8 cellular contexts compared by ENCODE assay signal in the genomic region with DNA sequence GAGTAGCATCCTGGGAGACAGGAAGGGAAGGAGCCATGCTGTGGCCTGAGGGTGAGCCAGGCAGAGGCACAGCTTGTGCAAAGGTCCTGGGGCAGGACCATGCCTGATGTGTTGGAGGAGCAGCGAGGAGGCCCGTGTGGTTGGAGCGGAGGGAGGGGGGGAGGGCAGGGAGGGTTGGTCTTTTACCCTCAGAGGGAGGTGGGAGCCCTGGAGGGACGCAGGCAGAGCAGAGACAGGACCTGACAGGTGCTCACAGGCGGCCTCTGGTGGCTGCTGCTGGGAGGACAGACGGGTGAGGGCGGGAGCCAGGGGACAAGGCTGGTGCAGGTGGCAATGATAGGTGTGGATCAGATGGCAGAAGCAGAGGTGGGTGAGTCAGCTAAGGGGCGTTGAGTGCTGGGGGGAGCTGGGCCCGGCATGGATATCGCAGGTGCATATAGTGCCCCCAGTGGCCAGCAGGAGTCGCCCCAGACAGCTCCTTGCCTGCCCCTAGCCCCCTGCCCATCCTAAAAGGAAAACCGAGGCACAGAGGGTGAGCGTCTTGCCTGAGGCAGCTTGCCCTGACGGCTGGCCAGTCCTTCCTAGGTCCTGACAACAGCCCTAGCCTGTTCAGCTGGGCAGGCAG. TPM values are rescaled to one million over a fixed set of nuclear protein-coding genes. Genes with fewer than 3 reads are reported as not detected.
DNase-seq lines count a peak whose midpoint lies in the region; ATAC-seq and TF ChIP-seq lines count a peak whose summit lies in the region.

No MANE protein-coding gene starts in this region.

- H4K20me1 ChIP-seq in MM.1S (ENCODE audit: insufficient read depth, low read length) = no peaks in the 10 kb centered on the region

- TF ChIP-seq CTCF in MM.1S (IDR thresholded peaks at IDR 0.05; ENCODE audit: low read length) = peak; percentile 77

- no peak overlapping the region for H2AFZ ChIP-seq in MM.1S (ENCODE audit: low read length)

- no peaks in the 10 kb centered on the region for H3K9me3 ChIP-seq in MM.1S (replicated peaks; ENCODE audit: insufficient read depth, low read length)

- peak; percentile 70 for ATAC-seq in central memory CD8-positive, alpha-beta T cell (replicated peaks; ENCODE audit: extremely low read depth, poor library complexity, severe bottlenecking)
- peak; percentile 67 for ATAC-seq in memory B cell (ENCODE audit: low read depth)

- H3K36me3 ChIP-seq in MM.1S (replicated peaks; ENCODE audit: insufficient read depth, low read length) = no peaks in the 10 kb centered on the region

- no peaks in the 10 kb centered on the region for H3K4me1 Mint-ChIP-seq in central memory CD8-positive, alpha-beta T cell
- H3K4me1 Mint-ChIP-seq in memory B cell = peaks cover 12% of the 10 kb centered on the region

- DNase-seq in Daoy (ENCODE audit: low read depth) (peak; percentile 71), MM.1S (peak; percentile 50), memory B cell (ENCODE audit: low spot score in 2 of 2) (peak; percentile 54 to 67), NCI-H1048 (lab: John Stamatoyannopoulos, UW) (no peak), amniotic stem cell (lab: John Stamatoyannopoulos, UW) (no peak)
- peak; percentile 85 for DNase-seq in activated CD4-positive, CD25-positive, alpha-beta regulatory T cell treated with anti-CD3 and anti-CD28 coated beads, Interleukin-2, amount 50 U/mL, for 72 hours
- peak; percentile 28 to 65 for DNase-seq in central memory CD8-positive, alpha-beta T cell (ENCODE audit: low spot score in 2 of 2)
- DNase-seq in stimulated activated CD8-positive, alpha-beta memory T cell treated with anti-CD3 and anti-CD28 coated beads, Interleukin-7, amount 100 ng/mL, for 4 hours (ENCODE audit: low read depth in 2 of 2) = peak; percentile 58 to 60

- no peaks in the 10 kb centered on the region for H3K9me3 Mint-ChIP-seq in central memory CD8-positive, alpha-beta T cell
- no peaks in the 10 kb centered on the region for H3K9me3 Mint-ChIP-seq in memory B cell

- H3K27me3 ChIP-seq in MM.1S (replicated peaks; ENCODE audit: insufficient read depth, low read length) = peaks cover 91% of the 10 kb centered on the region

- H3K9me2 ChIP-seq in MM.1S (replicated peaks; ENCODE audit: insufficient read depth, low read length) = no peaks in the 10 kb centered on the region

- H3K27ac ChIP-seq in MM.1S (ENCODE audit: low read length) = no peak overlapping the region

- H3K4me2 ChIP-seq in MM.1S (ENCODE audit: low read depth, low read length) = no peak overlapping the region

- no peaks in the 10 kb centered on the region for H3F3A ChIP-seq in MM.1S (ENCODE audit: insufficient read depth, low read length)

- no peak overlapping the region for H3K4me3 Mint-ChIP-seq in central memory CD8-positive, alpha-beta T cell
- H3K4me3 Mint-ChIP-seq in memory B cell = no peak overlapping the region

- H3K36me3 Mint-ChIP-seq in central memory CD8-positive, alpha-beta T cell (ENCODE audit: insufficient read depth) = no peaks in the 10 kb centered on the region
- no peaks in the 10 kb centered on the region for H3K36me3 Mint-ChIP-seq in memory B cell

- peak overlapping the region; percentile 55 for H3K27ac Mint-ChIP-seq in central memory CD8-positive, alpha-beta T cell (ENCODE audit: low read depth)
- H3K27ac Mint-ChIP-seq in memory B cell = no peak overlapping the region

- H3K79me2 ChIP-seq in MM.1S (ENCODE audit: low read length) = no peaks in the 10 kb centered on the region

- H3K27me3 Mint-ChIP-seq in central memory CD8-positive, alpha-beta T cell = no peaks in the 10 kb centered on the region
- peaks cover 8% of the 10 kb centered on the region for H3K27me3 Mint-ChIP-seq in memory B cell

- H3K4me3 ChIP-seq in MM.1S (ENCODE audit: low read length) = no peak overlapping the region

- no peaks in the 10 kb centered on the region for H3K4me1 ChIP-seq in MM.1S (ENCODE audit: low read length)

- H3K9ac ChIP-seq in MM.1S (ENCODE audit: low read length) = no peak overlapping the region

RNA-seq across cellular contexts. Expression of a gene that starts 9.8 kb away (rescaled TPM):
- 0.65 TPM in 1 of 2 replicates, not detected in the other for total RNA-seq in Daoy (2014; rRNA removed; shearing (Covaris generic))

RNA-seq across cellular contexts. Expression of a gene that starts 31.9 kb away (rescaled TPM):
- 35.6 and 46.2 TPM in 2 replicates for total RNA-seq in Daoy (2014; rRNA removed; shearing (Covaris generic))

RNA-seq across cellular contexts. Expression of a gene that starts 52.6 kb away (rescaled TPM):
- not detected in 2 replicates for total RNA-seq in Daoy (2014; rRNA removed; shearing (Covaris generic))

RNA-seq across cellular contexts. Expression of a gene that starts 59.7 kb away (rescaled TPM):
- total RNA-seq in Daoy (2014; rRNA removed; shearing (Covaris generic)) = 80.2 and 85.1 TPM in 2 replicates

Comparison
In these comparisons a context has a peak if more than half of its experiments do, and no peak if none do; other contexts are left out.
1. DNase-seq: peak in Daoy (single experiment), MM.1S (single experiment), activated CD4-positive, CD25-positive, alpha-beta regulatory T cell treated with anti-CD3 and anti-CD28 coated beads, Interleukin-2, amount 50 U/mL, for 72 hours (single experiment), central memory CD8-positive, alpha-beta T cell (2 of 2), memory B cell (2 of 2) and stimulated activated CD8-positive, alpha-beta memory T cell treated with anti-CD3 and anti-CD28 coated beads, Interleukin-7, amount 100 ng/mL, for 4 hours (2 of 2); none in NCI-H1048 (single experiment) and amniotic stem cell (single experiment).